In the genomic region with DNA sequence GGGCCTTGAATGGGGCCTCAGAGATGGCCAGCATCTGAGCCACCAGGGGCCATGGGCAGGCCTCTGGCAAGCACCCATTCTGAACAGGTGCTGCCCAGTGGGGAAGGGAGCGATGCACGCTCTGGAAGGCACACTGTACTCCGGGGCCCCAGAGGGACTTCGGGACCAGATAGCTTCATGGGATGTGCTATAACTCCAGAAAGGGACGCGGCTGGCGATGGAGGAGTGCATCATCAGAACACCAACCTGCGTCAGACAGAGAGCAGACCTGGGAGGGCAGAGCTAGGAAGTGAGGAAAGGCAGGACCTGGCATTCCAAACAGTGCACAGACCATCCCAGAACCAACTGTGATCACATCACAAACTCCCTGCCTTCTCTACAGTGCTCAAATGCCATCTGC, we compare ENCODE assay signal across 24 cellular contexts. TPM values are rescaled to one million over a fixed set of nuclear protein-coding genes. Genes with fewer than 3 reads are reported as not detected.
DNase-seq lines count a peak whose midpoint lies in the region; ATAC-seq and TF ChIP-seq lines count a peak whose summit lies in the region.
"Had no signal": no experiment of that assay in that cellular context is flagged by ENCODE, and none has a peak within 500 bp of the region (broad histone marks: within the 10 kb centered on the region; RNA-seq: fewer than 3 reads in every experiment).

No MANE protein-coding gene starts in this region.

- H3K4me3 Mint-ChIP-seq in activated T-helper 17 cell treated with anti-CD3 and anti-CD28 coated beads, Interleukin-2, amount 50 U/mL, for 72 hours: no peak overlapping the region
- H3K4me3 Mint-ChIP-seq in chondrocyte (ENCODE audit: unreplicated experiment): no peak overlapping the region
- no peak overlapping the region for H3K4me3 Mint-ChIP-seq in stimulated activated effector memory CD8-positive, alpha-beta T cell treated with anti-CD3 and anti-CD28 coated beads, Interleukin-12 subunit alpha, Interleukin-12 subunit beta, amount 100 ng/mL, for 72 hours
- H3K4me3 Mint-ChIP-seq: activated T-cell treated with anti-CD3 and anti-CD28 coated beads, Interleukin-2, amount 50 U/mL, for 24 hours had no signal

- no peak for ATAC-seq in activated T-helper 17 cell treated with anti-CD3 and anti-CD28 coated beads, Interleukin-2, amount 50 U/mL, for 72 hours (replicated peaks)
- no peak for ATAC-seq in stimulated activated effector memory CD8-positive, alpha-beta T cell treated with anti-CD3 and anti-CD28 coated beads, Interleukin-12 subunit alpha, Interleukin-12 subunit beta, amount 100 ng/mL, for 72 hours

- no peak for TF ChIP-seq CTCF in chondrocyte (IDR thresholded peaks at IDR 0.05)

- H3K36me3 Mint-ChIP-seq in activated T-helper 17 cell treated with anti-CD3 and anti-CD28 coated beads, Interleukin-2, amount 50 U/mL, for 72 hours (ENCODE audit: low read depth): peaks cover 4% of the 10 kb centered on the region
- no peaks in the 10 kb centered on the region for H3K36me3 Mint-ChIP-seq in chondrocyte (ENCODE audit: low read depth)
- H3K36me3 Mint-ChIP-seq in stimulated activated effector memory CD8-positive, alpha-beta T cell treated with anti-CD3 and anti-CD28 coated beads, Interleukin-12 subunit alpha, Interleukin-12 subunit beta, amount 100 ng/mL, for 72 hours: no peaks in the 10 kb centered on the region

- H3K4me1 Mint-ChIP-seq in activated T-helper 17 cell treated with anti-CD3 and anti-CD28 coated beads, Interleukin-2, amount 50 U/mL, for 72 hours: peaks cover 30% of the 10 kb centered on the region
- H3K4me1 Mint-ChIP-seq in chondrocyte (ENCODE audit: low read depth): peaks cover 30% of the 10 kb centered on the region
- peaks cover 60% of the 10 kb centered on the region for H3K4me1 Mint-ChIP-seq in stimulated activated effector memory CD8-positive, alpha-beta T cell treated with anti-CD3 and anti-CD28 coated beads, Interleukin-12 subunit alpha, Interleukin-12 subunit beta, amount 100 ng/mL, for 72 hours

- no peaks in the 10 kb centered on the region for H3K9me3 Mint-ChIP-seq in activated T-helper 17 cell treated with anti-CD3 and anti-CD28 coated beads, Interleukin-2, amount 50 U/mL, for 72 hours
- H3K9me3 Mint-ChIP-seq in chondrocyte (ENCODE audit: low read depth): no peaks in the 10 kb centered on the region
- H3K9me3 Mint-ChIP-seq in stimulated activated effector memory CD8-positive, alpha-beta T cell treated with anti-CD3 and anti-CD28 coated beads, Interleukin-12 subunit alpha, Interleukin-12 subunit beta, amount 100 ng/mL, for 72 hours: no peaks in the 10 kb centered on the region
- H3K9me3 Mint-ChIP-seq: activated T-cell treated with anti-CD3 and anti-CD28 coated beads, Interleukin-2, amount 50 U/mL, for 24 hours had no signal

- H3K27ac Mint-ChIP-seq in activated T-helper 17 cell treated with anti-CD3 and anti-CD28 coated beads, Interleukin-2, amount 50 U/mL, for 72 hours: peak overlapping the region; percentile 10
- H3K27ac Mint-ChIP-seq in chondrocyte (ENCODE audit: unreplicated experiment): no peak overlapping the region
- H3K27ac Mint-ChIP-seq in stimulated activated effector memory CD8-positive, alpha-beta T cell treated with anti-CD3 and anti-CD28 coated beads, Interleukin-12 subunit alpha, Interleukin-12 subunit beta, amount 100 ng/mL, for 72 hours: peak overlapping the region; percentile 71

- DNase-seq in chondrocyte (ENCODE audit: low spot score) (peak; percentile 86), myocyte (ENCODE audit: low read depth) (peak; percentile 32), inferior parietal cortex (ENCODE audit: extremely low spot score) (no peak), 8988T (no peak), NCI-H2171 (lab: John Stamatoyannopoulos, UW) (no peak)
- no peak for DNase-seq in stimulated activated effector memory CD8-positive, alpha-beta T cell treated with anti-CD3 and anti-CD28 coated beads, Interleukin-12 subunit alpha, Interleukin-12 subunit beta, amount 100 ng/mL, for 72 hours (ENCODE audit: low spot score in 2 of 2)
- DNase-seq: activated T-cell treated with anti-CD3 and anti-CD28 coated beads, Interleukin-2, amount 50 U/mL, for 24 hours; DND-41; GOT3; left ventricle myocardium superior; NCI-H1092; NCI-H1694 treated with DMSO at 0.1 percent for 48 hours; NCI-H446 treated with DMSO at 0.1 percent for 48 hours; SJCRH30; stimulated activated CD4-positive, alpha-beta T cell treated with anti-CD3 and anti-CD28 coated beads, Interleukin-4, amount 100 ng/mL, for 24 hours; SW 1271; T-helper 9 cell; transverse colon had no signal

- H3K27me3 Mint-ChIP-seq in activated T-helper 17 cell treated with anti-CD3 and anti-CD28 coated beads, Interleukin-2, amount 50 U/mL, for 72 hours: no peaks in the 10 kb centered on the region
- H3K27me3 Mint-ChIP-seq in chondrocyte (ENCODE audit: low read depth): no peaks in the 10 kb centered on the region
- H3K27me3 Mint-ChIP-seq: activated T-cell treated with anti-CD3 and anti-CD28 coated beads, Interleukin-2, amount 50 U/mL, for 24 hours; progenitor cell of endocrine pancreas had no signal

RNA-seq across cellular contexts. Expression of a gene that starts 16.8 kb away (rescaled TPM):
- total RNA-seq in activated T-helper 17 cell treated with anti-CD3 and anti-CD28 coated beads, Interleukin-2, amount 50 U/mL, for 72 hours: 10 to 100 TPM; 22.6 to 27.3 TPM
- total RNA-seq in chondrocyte (44.4 to 55.6 TPM (median 45.8 TPM) in 3 replicates), myocyte (60.8 and 63.8 TPM in 2 replicates)
- polyA plus RNA-seq in myocyte (2012): 41.6 TPM

RNA-seq across cellular contexts. Expression of a gene that starts 25.7 kb away (rescaled TPM):
- not detected for total RNA-seq in activated T-helper 17 cell treated with anti-CD3 and anti-CD28 coated beads, Interleukin-2, amount 50 U/mL, for 72 hours
- total RNA-seq in chondrocyte (not detected in 3 replicates), myocyte (not detected in 2 replicates)
- polyA plus RNA-seq in myocyte (2012): not detected
- total RNA-seq: glomerular endothelial cell, left ventricle myocardium superior, progenitor cell of endocrine pancreas, RPMI7951, SJCRH30, subcutaneous adipose tissue, transverse colon had no signal

RNA-seq across cellular contexts. Expression of a gene that starts 39.0 kb away (rescaled TPM):
- total RNA-seq in activated T-helper 17 cell treated with anti-CD3 and anti-CD28 coated beads, Interleukin-2, amount 50 U/mL, for 72 hours: 10 to 100 TPM; 13.8 to 20.8 TPM
- 17.8 to 18.3 TPM (median 18.3 TPM) in 3 replicates for total RNA-seq in chondrocyte
- total RNA-seq in myocyte: 17.5 and 21.1 TPM in 2 replicates
- polyA plus RNA-seq in myocyte (2012): 15.8 TPM

RNA-seq across cellular contexts. Expression of a gene that starts 44.6 kb away (rescaled TPM):
- total RNA-seq in activated T-helper 17 cell treated with anti-CD3 and anti-CD28 coated beads, Interleukin-2, amount 50 U/mL, for 72 hours: not detected
- total RNA-seq in chondrocyte: not detected in 3 replicates
- total RNA-seq in myocyte: not detected in 2 replicates
- not detected for polyA plus RNA-seq in myocyte (2012)
- total RNA-seq: glomerular endothelial cell, left ventricle myocardium superior, progenitor cell of endocrine pancreas, RPMI7951, SJCRH30, subcutaneous adipose tissue, transverse colon had no signal
- polyA plus RNA-seq: adipose tissue had no signal

Comparison
In these comparisons a context has a peak if more than half of its experiments do, and no peak if none do; other contexts are left out.
1. DNase-seq: peak in chondrocyte (single experiment) and myocyte (single experiment); none in stimulated activated effector memory CD8-positive, alpha-beta T cell treated with anti-CD3 and anti-CD28 coated beads, Interleukin-12 subunit alpha, Interleukin-12 subunit beta, amount 100 ng/mL, for 72 hours (0 of 2), inferior parietal cortex (single experiment), 8988T (single experiment) and NCI-H2171 (single experiment).